Comparison of ENCODE assay signal across 13 cellular contexts in genomic region chr5:125277494-125278154, GRCh38.
DNase-seq lines count a peak whose midpoint lies in the region; ATAC-seq, FAIRE-seq and TF ChIP-seq lines count a peak whose summit lies in the region.
"Had no signal": no experiment of that assay in that cellular context is flagged by ENCODE, and none has a peak within 500 bp of the region (broad histone marks: within the 10 kb centered on the region; RNA-seq: fewer than 3 reads in every experiment).

No MANE protein-coding gene starts in this region.

- no peak for TF ChIP-seq EP300 in A549 (IDR thresholded peaks at IDR 0.05)

- H3K4me3 ChIP-seq in A549, result no peak overlapping the region
- H3K4me3 ChIP-seq in astrocyte of the cerebellum (ENCODE audit: low read depth, low read length), result no peak overlapping the region
- H3K4me3 ChIP-seq: BLaER1 had no signal

- peaks cover 24% of the 10 kb centered on the region; the same call in 2 of the 3 replicates for H3K4me1 ChIP-seq in A549

- peak; percentile 98 to 100 for ATAC-seq in A549
- ATAC-seq in GM18867 (IDR thresholded peaks at IDR 0.05; ENCODE audit: unreplicated experiment), result no peak
- ATAC-seq in GM18868 (IDR thresholded peaks at IDR 0.05; ENCODE audit: unreplicated experiment), result no peak
- ATAC-seq: activated CD4-positive, CD25-positive, alpha-beta regulatory T cell treated with anti-CD3 and anti-CD28 coated beads, Interleukin-2, amount 50 U/mL, for 24 hours; left lobe of liver; sciatic nerve had no signal

- H3K27ac ChIP-seq in A549, result peak overlapping the region in 1 of 2 experiments; percentile 25; a peak in 1 of 6 replicates
- H3K27ac ChIP-seq: BLaER1 had no signal

- no peaks in the 10 kb centered on the region for H3K9me3 ChIP-seq in A549
- H3K9me3 ChIP-seq: BLaER1 had no signal

- no peak; a peak in 1 of 5 replicates for TF ChIP-seq RAD21 in A549 (conservative IDR thresholded peaks at IDR 0.05 in 1 of 2, IDR thresholded peaks at IDR 0.05 in 1 of 2)

- TF ChIP-seq CTCF in A549 (IDR thresholded peaks at IDR 0.05), result no peak
- no peak for TF ChIP-seq CTCF in astrocyte of the cerebellum (IDR thresholded peaks at IDR 0.05; ENCODE audit: low read depth, low read length, missing control alignments)

- 55% methylated on average over 3 of the region's 3 CpGs for WGBS in A549 (ENCODE audit: missing lambda C conversion rate)

- in situ Hi-C loops in astrocyte of the cerebellum (cut with HindIII; ENCODE audit: low sequenced_read_pairs), result no loop called here

- POLR2A ChIA-PET in A549 (lab: Yijun Ruan, JAX), result no interaction called here

- peak overlapping the region; percentile 12 for H3K4me2 ChIP-seq in A549
- H3K4me2 ChIP-seq: BLaER1 had no signal

- CTCF ChIA-PET in A549 (lab: Yijun Ruan, JAX), result interaction anchor here (1.7 kb wide), 1 partner anchor 11 kb away, joined by 4 read pairs; no protein-coding TSS in a partner anchor

- peak; percentile 82 for FAIRE-seq in A549 (lab: Jason Lieb, UNC)

- TF ChIP-seq POLR2A in A549 (IDR thresholded peaks at IDR 0.05; ENCODE audit: low read length), result no peak

- DNase-seq in A549 (ENCODE audit: low read depth in 1 of 2, low spot score in 1 of 2) (peak; percentile 62 to 63), HS-27A (ENCODE audit: low read depth) (peak; percentile 59), astrocyte of the cerebellum (ENCODE audit: low read depth) (peak; percentile 76), kidney tubule cell (ENCODE audit: low spot score) (peak; percentile 96), NK-92 (lab: John Stamatoyannopoulos, UW; ENCODE audit: unreplicated experiment) (no peak), DMS 273 (lab: John Stamatoyannopoulos, UW; ENCODE audit: unreplicated experiment) (no peak)
- DNase-seq: activated gamma-delta T cell had no signal

TF ChIP-seq in A549, 52 proteins besides CTCF, POLR2A, EP300 and RAD21 (continues in another document):
- TF ChIP-seq RARB (CRISPR knock-in tag; IDR thresholded peaks at IDR 0.05) (no peak), ZNF302 (CRISPR knock-in tag; IDR thresholded peaks at IDR 0.05) (no peak), HOXB13 (CRISPR knock-in tag; IDR thresholded peaks at IDR 0.05; ENCODE audit: low read depth) (no peak), PBX3 (IDR thresholded peaks at IDR 0.05) (no peak), FOSB (CRISPR knock-in tag; IDR thresholded peaks at IDR 0.05) (no peak), ELK1 (IDR thresholded peaks at IDR 0.05; ENCODE audit: low read depth, low read length) (no peak), ZSCAN20 (CRISPR knock-in tag; IDR thresholded peaks at IDR 0.05) (no peak), FOSL2 (IDR thresholded peaks at IDR 0.05) (peak; percentile 85), FOSL2 (CRISPR knock-in tag; IDR thresholded peaks at IDR 0.05) (peak; percentile 88), NFE2L2 (conservative IDR thresholded peaks at IDR 0.05; ENCODE audit: low read length) (no peak), ZFP36 (IDR thresholded peaks at IDR 0.05; ENCODE audit: borderline replicate concordance, partially characterized antibody) (no peak), E2F6 (IDR thresholded peaks at IDR 0.05; ENCODE audit: borderline replicate concordance, low read depth) (no peak), MAX (IDR thresholded peaks at IDR 0.05) (peak; percentile 26; the same call in 1 of the 2 replicates), KDM5A (IDR thresholded peaks at IDR 0.05) (no peak), HDAC2 (IDR thresholded peaks at IDR 0.05) (no peak), REST (IDR thresholded peaks at IDR 0.05) (no peak), MAZ (IDR thresholded peaks at IDR 0.05; ENCODE audit: borderline replicate concordance, low read depth, low read length) (no peak), RFX5 (IDR thresholded peaks at IDR 0.05) (no peak), SMC3 (IDR thresholded peaks at IDR 0.05) (0 out of 3 replicates have a peak, but pooled peaks have one; percentile 14), ATOH8 (CRISPR knock-in tag; IDR thresholded peaks at IDR 0.05; ENCODE audit: low read depth) (no peak), CEBPB (IDR thresholded peaks at IDR 0.05) (no peak), EHF (CRISPR knock-in tag; IDR thresholded peaks at IDR 0.05) (no peak), MAFK (IDR thresholded peaks at IDR 0.05; ENCODE audit: partially characterized antibody) (no peak), TFCP2L1 (CRISPR knock-in tag; IDR thresholded peaks at IDR 0.05) (no peak), HOXB5 (CRISPR knock-in tag; IDR thresholded peaks at IDR 0.05) (no peak), PHF8 (IDR thresholded peaks at IDR 0.05; ENCODE audit: borderline replicate concordance, low read depth) (no peak), JUNB (IDR thresholded peaks at IDR 0.05) (peak; percentile 89), HMGXB4 (CRISPR knock-in tag; IDR thresholded peaks at IDR 0.05; ENCODE audit: borderline replicate concordance) (no peak)

Comparison
In these comparisons a context has a peak if more than half of its experiments do, and no peak if none do; other contexts are left out.
1. ATAC-seq: peak in A549 (2 of 2); none in GM18867 (single experiment) and GM18868 (single experiment).
2. DNase-seq: peak in A549 (2 of 2), HS-27A (single experiment), astrocyte of the cerebellum (single experiment) and kidney tubule cell (single experiment); none in NK-92 (single experiment) and DMS 273 (single experiment).